1 cellular context compared by ENCODE assay signal in genomic region chr1:8864713-8865397, GRCh38.
TF ChIP-seq lines count a peak whose summit lies in the region.

No MANE protein-coding gene starts in this region.

TF ChIP-seq in K562, 482 proteins besides CTCF, POLR2A, EP300 and RAD21:
- TF ChIP-seq KDM2B (CRISPR knock-in tag; IDR thresholded peaks at IDR 0.05) (no peak), NCOR1 (IDR thresholded peaks at IDR 0.05) (no peak), NFXL1 (CRISPR knock-in tag; IDR thresholded peaks at IDR 0.05) (0 out of 2 replicates have a peak, but pooled peaks have one; percentile 18), RBFOX2 (IDR thresholded peaks at IDR 0.05; ENCODE audit: low read depth, low read length) (peak; percentile 43; the same call in 1 of the 2 replicates), ILF3 (IDR thresholded peaks at IDR 0.05; ENCODE audit: borderline replicate concordance) (peak; percentile 60; the same call in 1 of the 2 replicates)
